Comparison of ENCODE assay signal across 8 cellular contexts in the genomic region with DNA sequence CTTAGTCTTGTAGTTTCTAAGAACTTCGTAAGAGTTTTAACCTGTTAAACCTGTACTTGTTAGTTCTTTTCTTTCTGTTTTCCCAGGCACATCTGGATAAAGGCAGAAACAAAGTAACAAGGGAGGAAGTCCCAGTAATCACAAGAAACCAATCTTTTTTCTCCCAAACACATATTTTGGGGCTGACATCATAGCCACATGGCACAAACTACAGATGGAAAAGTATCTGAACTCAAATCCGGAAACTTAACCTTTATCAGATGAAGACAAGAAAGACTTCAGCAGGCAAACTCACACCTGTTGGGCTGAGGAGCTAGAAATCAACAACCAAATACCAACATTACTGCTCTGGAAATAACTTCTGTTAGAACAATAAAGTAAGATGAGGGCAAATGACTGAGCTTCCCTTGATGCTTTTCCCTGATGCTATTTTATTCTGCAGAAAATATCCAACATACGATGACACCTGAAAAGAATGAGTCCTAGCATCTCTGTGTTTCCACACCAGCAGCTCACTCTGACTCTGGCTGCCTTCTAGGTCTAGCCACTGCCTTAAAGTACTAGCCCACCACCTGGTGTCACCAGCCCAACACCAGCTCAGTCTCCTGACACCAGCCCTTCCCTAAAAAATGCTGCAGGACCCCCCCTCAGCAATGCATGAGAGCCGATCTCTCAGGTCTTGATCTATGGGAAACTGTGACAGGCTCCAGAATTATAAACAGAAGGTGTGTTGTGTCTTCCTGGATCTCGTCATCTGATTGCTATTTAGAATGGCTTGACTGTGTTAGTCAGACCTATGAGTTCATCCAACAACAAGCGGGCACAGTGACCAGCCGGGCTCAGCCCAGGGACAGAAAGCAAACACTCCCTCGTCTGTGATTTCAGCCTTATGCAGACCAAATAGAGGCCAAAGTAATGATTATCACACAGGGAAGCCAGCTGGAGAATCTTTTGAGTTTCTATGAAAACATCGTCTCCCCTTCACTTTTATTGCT.
DNase-seq lines count a peak whose midpoint lies in the region; ATAC-seq and TF ChIP-seq lines count a peak whose summit lies in the region.

No MANE protein-coding gene starts in this region.

- H3K4me3 ChIP-seq in GM23248: peak overlapping the region; percentile 55
- H3K4me3 ChIP-seq in adipocyte (ENCODE audit: low read length): peak overlapping the region; percentile 46
- no peak overlapping the region for H3K4me3 ChIP-seq in right atrium auricular region
- H3K4me3 ChIP-seq in skeletal muscle satellite cell (ENCODE audit: low read length): peak overlapping the region; percentile 58

- H3K27ac ChIP-seq in GM23248 (peak overlapping the region; percentile 97), right atrium auricular region (peak overlapping the region; percentile 43 to 56)

- peaks cover 71% of the 10 kb centered on the region for H3F3A ChIP-seq in GM23248 (ENCODE audit: insufficient read depth)

- no peak overlapping the region for H2AFZ ChIP-seq in GM23248

- H3K4me1 ChIP-seq in GM23248 (ENCODE audit: insufficient read depth) (peaks cover 74% of the 10 kb centered on the region), adipocyte (ENCODE audit: control insufficient read depth, insufficient read depth, low read length) (peaks cover 47% of the 10 kb centered on the region), right atrium auricular region (peaks cover 0 to 5% of the 10 kb centered on the region in 2 donors), skeletal muscle satellite cell (ENCODE audit: control insufficient read depth, insufficient read depth, low read length) (peaks cover 61% of the 10 kb centered on the region)

- TF ChIP-seq CTCF in right atrium auricular region (IDR thresholded peaks at IDR 0.05): no peak

- in situ Hi-C loops in GM23248 (cut with MboI): no loop called here

- no peaks in the 10 kb centered on the region for H3K9me2 ChIP-seq in GM23248 (ENCODE audit: insufficient read depth)

- WGBS in GM23248 (ENCODE audit: low coverage in 1 of 2, low lambda C conversion rate in 2 of 2, missing lambda C conversion rate in 2 of 2), 2 experiments: 0% methylated on average over 9 of the region's 9 CpGs

- DNase-seq in GM23248: peak; percentile 95
- peak; percentile 89 for DNase-seq in adipocyte (ENCODE audit: low read depth)
- peak; percentile 76 for DNase-seq in right atrium auricular region (ENCODE audit: low spot score)
- no peak for DNase-seq in NCI-H69 (lab: John Stamatoyannopoulos, UW)

- H3K9ac ChIP-seq in GM23248 (peak overlapping the region; percentile 78), adipocyte (ENCODE audit: low read length) (peak overlapping the region; percentile 68), skeletal muscle satellite cell (ENCODE audit: low read depth, low read length) (peak overlapping the region; percentile 81)

- H3K36me3 ChIP-seq in GM23248 (ENCODE audit: low read depth): no peaks in the 10 kb centered on the region
- H3K36me3 ChIP-seq in adipocyte (ENCODE audit: control insufficient read depth, insufficient read depth, low read length, severe bottlenecking): no peaks in the 10 kb centered on the region
- H3K36me3 ChIP-seq in right atrium auricular region: no peaks in the 10 kb centered on the region
- no peaks in the 10 kb centered on the region for H3K36me3 ChIP-seq in skeletal muscle satellite cell (ENCODE audit: insufficient read depth, low read length)

- no peaks in the 10 kb centered on the region for H4K20me1 ChIP-seq in GM23248 (ENCODE audit: insufficient read depth)

- peak overlapping the region; percentile 83 for H3K4me2 ChIP-seq in GM23248 (ENCODE audit: unreplicated experiment)
- H3K4me2 ChIP-seq in skeletal muscle satellite cell (ENCODE audit: low read length): peak overlapping the region; percentile 76

- H3K27me3 ChIP-seq in GM23248 (replicated peaks; ENCODE audit: insufficient read depth) (no peaks in the 10 kb centered on the region), adipocyte (replicated peaks; ENCODE audit: control insufficient read depth, insufficient read depth, low read length) (no peaks in the 10 kb centered on the region), right atrium auricular region (no peaks in the 10 kb centered on the region), skeletal muscle satellite cell (ENCODE audit: control insufficient read depth, insufficient read depth, low read length) (no peaks in the 10 kb centered on the region)

- H3K79me2 ChIP-seq in GM23248 (ENCODE audit: insufficient read depth): no peaks in the 10 kb centered on the region

- ATAC-seq in HG02588 (IDR thresholded peaks at IDR 0.05; ENCODE audit: unreplicated experiment) (no peak), HG03342 (IDR thresholded peaks at IDR 0.05; ENCODE audit: unreplicated experiment) (no peak), HG03571 (IDR thresholded peaks at IDR 0.05; ENCODE audit: unreplicated experiment) (no peak)

- no peaks in the 10 kb centered on the region for H3K9me3 ChIP-seq in GM23248 (ENCODE audit: low read depth)
- H3K9me3 ChIP-seq in adipocyte (ENCODE audit: control insufficient read depth, low read length): no peaks in the 10 kb centered on the region
- H3K9me3 ChIP-seq in right atrium auricular region: no peaks in the 10 kb centered on the region
- H3K9me3 ChIP-seq in skeletal muscle satellite cell (replicated peaks; ENCODE audit: low read length): no peaks in the 10 kb centered on the region

Comparison
In these comparisons a context has a peak if more than half of its experiments do, and no peak if none do; other contexts are left out.
1. H3K4me3 ChIP-seq: peak in GM23248 (single experiment), adipocyte (single experiment) and skeletal muscle satellite cell (single experiment); none in right atrium auricular region (0 of 2).
2. Peak in every context shown above with its lines, with median percentiles within 50 percentile points of each other: H3K9ac ChIP-seq.